Comparison of ENCODE assay signal across 34 cellular contexts in the genomic region with DNA sequence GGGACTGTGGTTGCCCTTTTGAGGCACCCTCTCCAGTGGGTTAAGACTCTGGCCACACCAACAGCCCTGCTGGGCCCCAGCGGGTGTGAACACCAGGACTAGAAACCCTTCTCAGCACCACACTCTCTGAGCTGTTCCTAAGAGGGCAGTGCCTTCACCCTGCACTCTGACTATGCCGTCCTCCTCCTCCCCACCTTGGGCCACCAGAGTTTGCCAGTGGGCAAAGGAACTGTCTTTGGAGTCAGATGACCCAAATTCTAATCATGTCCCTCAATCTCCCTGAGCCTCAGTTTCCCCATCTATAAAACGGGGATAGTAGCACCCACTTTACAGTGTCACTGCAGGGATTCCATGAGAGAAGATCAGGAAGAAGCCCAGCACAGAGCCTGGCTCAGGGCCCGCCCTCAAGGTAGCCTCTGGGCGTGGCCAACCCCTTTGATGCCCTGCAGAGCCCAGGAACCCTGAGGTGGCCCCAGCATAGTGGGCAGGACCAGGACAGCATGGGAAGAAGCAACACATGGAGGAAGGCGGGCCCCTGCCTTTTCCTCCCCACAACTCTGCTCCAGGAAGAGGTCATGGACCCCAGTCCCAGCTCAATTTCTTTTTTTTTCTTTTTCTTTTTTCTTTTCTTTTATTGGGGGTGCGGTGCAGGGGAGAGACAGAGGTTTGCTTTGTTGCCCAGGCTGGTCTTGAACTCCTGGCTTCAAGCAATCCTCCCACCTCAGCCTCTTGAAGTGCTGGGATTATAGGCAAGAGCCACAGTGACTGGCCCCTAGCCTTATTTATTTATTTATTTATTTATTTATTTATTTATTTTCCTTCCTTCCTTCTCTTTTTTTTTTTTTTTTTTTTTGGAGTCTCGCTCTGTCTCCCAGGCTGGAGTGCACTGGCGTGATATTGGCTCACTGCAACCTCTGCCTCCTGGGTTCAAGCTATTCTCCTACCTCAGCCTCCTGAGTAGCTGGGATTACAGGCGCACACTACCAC.
A peak's percentile ranks its signal among the peaks of the same experiment; 100 is the strongest.
DNase-seq lines count a peak whose midpoint lies in the region; ATAC-seq, FAIRE-seq and TF ChIP-seq lines count a peak whose summit lies in the region.
"Had no signal": no experiment of that assay in that cellular context is flagged by ENCODE, and none has a peak within 500 bp of the region (broad histone marks: within the 10 kb centered on the region; RNA-seq: fewer than 3 reads in every experiment).

No MANE protein-coding gene starts in this region.

- peak overlapping the region; percentile 19; the same call in 1 of the 2 replicates for H2AFZ ChIP-seq in K562 (ENCODE audit: low read depth, low read length)
- H2AFZ ChIP-seq: GM23248, PC-9 had no signal

- WGBS in K562 (ENCODE audit: insufficient coverage, low coverage, missing lambda C conversion rate) = 37% methylated on average over 8 of the region's 10 CpGs

- BruUV-seq in K562 (replicated peaks; lab: Mats Ljungman, UMichigan) = no TSS peak

- no peak overlapping the region for H3K4me2 ChIP-seq in K562 (ENCODE audit: insufficient read depth, low read length)
- H3K4me2 ChIP-seq: PC-9 had no signal

- peak; percentile 28 for DNase-seq in NCI-H82 (lab: John Stamatoyannopoulos, UW)
- no peak for DNase-seq in NCI-H82 treated with DMSO at 0.1 percent for 48 hours (lab: John Stamatoyannopoulos, UW; ENCODE audit: unreplicated experiment)
- peak; percentile 12 for DNase-seq in M059J (ENCODE audit: low read depth)
- peak in 3 of 4 experiments; percentile 19 to 58 (median 57) for DNase-seq in K562 (ENCODE audit: extremely low read depth in 1 of 4, low spot score in 3 of 4)
- no peak for DNase-seq in stimulated activated effector memory CD8-positive, alpha-beta T cell treated with anti-CD3 and anti-CD28 coated beads, Interleukin-12 subunit alpha, Interleukin-12 subunit beta, amount 100 ng/mL, for 72 hours (ENCODE audit: low spot score in 2 of 2)
- DNase-seq in mesenteric fat pad (ENCODE audit: low spot score) = no peak
- DNase-seq in chondrocyte (ENCODE audit: low spot score) = no peak
- no peak for DNase-seq in head of caudate nucleus
- DNase-seq: activated CD4-positive, alpha-beta T cell treated with anti-CD3 and anti-CD28 coated beads for 36 hours; activated T-cell treated with anti-CD3 and anti-CD28 coated beads for 4 hours; anterior cingulate cortex; CD4-positive, alpha-beta T cell; GM23248; hippocampal formation; immature natural killer cell; IMR-90; left cardiac atrium; NCI-H1092 treated with DMSO at 0.1 percent for 48 hours; NCI-H1694 treated with DMSO at 0.1 percent for 48 hours; NCI-H510A; NK-92 treated with Interleukin-12 subunit alpha and Interleukin-12 subunit beta, amount 100 ng/mL, for 24 hours; PC-9; SHP77 treated with DMSO at 0.1 percent for 48 hours; substantia nigra; T1000 had no signal

- H3K4me3 Mint-ChIP-seq in stimulated activated effector memory CD8-positive, alpha-beta T cell treated with anti-CD3 and anti-CD28 coated beads, Interleukin-12 subunit alpha, Interleukin-12 subunit beta, amount 100 ng/mL, for 72 hours = no peak overlapping the region
- H3K4me3 Mint-ChIP-seq in chondrocyte (ENCODE audit: unreplicated experiment) = no peak overlapping the region
- H3K4me3 Mint-ChIP-seq: activated CD4-positive, alpha-beta T cell treated with anti-CD3 and anti-CD28 coated beads for 36 hours; activated naive CD4-positive, alpha-beta T cell treated with anti-CD3 and anti-CD28 coated beads, Interleukin-2, amount 50 U/mL, for 24 hours; CD4-positive, alpha-beta T cell; immature natural killer cell; natural killer cell treated with Interleukin-12 subunit alpha and Interleukin-12 subunit beta and Interleukin-15 and Interleukin-18, amount 100 ng/mL, for 72 hours; stimulated activated memory B cell treated with anti-CD40 and anti-IgM and Interleukin-4, amounts not matched to agents 10 μg/mL and 1 μg/mL and 100 μg/mL, for 72 hours; type B pancreatic cell had no signal

- POLR2A ChIA-PET in K562 (lab: Yijun Ruan, JAX) = interaction anchor here (0.6 to 1.3 kb wide), 2 partner anchors 13 to 118 kb away, joined by 3 to 4 read pairs; no protein-coding TSS in a partner anchor

- peaks cover 13% of the 10 kb centered on the region for H3K4me1 Mint-ChIP-seq in stimulated activated effector memory CD8-positive, alpha-beta T cell treated with anti-CD3 and anti-CD28 coated beads, Interleukin-12 subunit alpha, Interleukin-12 subunit beta, amount 100 ng/mL, for 72 hours
- peaks cover 3% of the 10 kb centered on the region for H3K4me1 Mint-ChIP-seq in chondrocyte (ENCODE audit: low read depth)
- H3K4me1 Mint-ChIP-seq: activated CD4-positive, alpha-beta T cell treated with anti-CD3 and anti-CD28 coated beads for 36 hours; immature natural killer cell had no signal

- TF ChIP-seq RAD21 in K562 (CRISPR knock-in tag; conservative IDR thresholded peaks at IDR 0.05 in 1 of 2, IDR thresholded peaks at IDR 0.05 in 1 of 2) = no peak

- H4K20me1 ChIP-seq in K562 (replicated peaks; ENCODE audit: control insufficient read depth, insufficient read depth, low read length) = peaks cover 7% of the 10 kb centered on the region

- H3K27ac Mint-ChIP-seq in stimulated activated effector memory CD8-positive, alpha-beta T cell treated with anti-CD3 and anti-CD28 coated beads, Interleukin-12 subunit alpha, Interleukin-12 subunit beta, amount 100 ng/mL, for 72 hours = no peak overlapping the region
- no peak overlapping the region for H3K27ac Mint-ChIP-seq in chondrocyte (ENCODE audit: unreplicated experiment)
- H3K27ac Mint-ChIP-seq: activated CD4-positive, alpha-beta T cell treated with anti-CD3 and anti-CD28 coated beads for 36 hours; activated naive CD4-positive, alpha-beta T cell treated with anti-CD3 and anti-CD28 coated beads, Interleukin-2, amount 50 U/mL, for 24 hours; CD4-positive, alpha-beta T cell; immature natural killer cell; natural killer cell treated with Interleukin-12 subunit alpha and Interleukin-12 subunit beta and Interleukin-15 and Interleukin-18, amount 100 ng/mL, for 72 hours; stimulated activated memory B cell treated with anti-CD40 and anti-IgM and Interleukin-4, amounts not matched to agents 10 μg/mL and 1 μg/mL and 100 μg/mL, for 72 hours; type B pancreatic cell had no signal

- no peaks in the 10 kb centered on the region for H3K9me3 ChIP-seq in K562 (replicated peaks; ENCODE audit: control insufficient read depth, insufficient read depth, low read depth, low read length)
- H3K9me3 ChIP-seq: breast epithelium, gastroesophageal sphincter had no signal

- peaks cover 27% of the 10 kb centered on the region for H3K27me3 Mint-ChIP-seq in chondrocyte (ENCODE audit: low read depth)
- H3K27me3 Mint-ChIP-seq: activated naive CD4-positive, alpha-beta T cell treated with anti-CD3 and anti-CD28 coated beads, Interleukin-2, amount 50 U/mL, for 24 hours had no signal

- peaks cover 14 to 29% of the 10 kb centered on the region in 2 experiments; a peak in 4 of 5 replicates for H3K4me1 ChIP-seq in K562 (replicated peaks in 1 of 2; ENCODE audit: control insufficient read depth in 2 of 2, insufficient read depth in 2 of 2, low read length in 2 of 2)
- H3K4me1 ChIP-seq: breast epithelium, gastroesophageal sphincter had no signal

- in situ Hi-C loops in K562 (cut with MboI) = no loop called here

- no peak for TF ChIP-seq EP300 in K562 (IDR thresholded peaks at IDR 0.05; ENCODE audit: low read length)

- H3K9me3 Mint-ChIP-seq in stimulated activated effector memory CD8-positive, alpha-beta T cell treated with anti-CD3 and anti-CD28 coated beads, Interleukin-12 subunit alpha, Interleukin-12 subunit beta, amount 100 ng/mL, for 72 hours = no peaks in the 10 kb centered on the region
- no peaks in the 10 kb centered on the region for H3K9me3 Mint-ChIP-seq in chondrocyte (ENCODE audit: low read depth)
- H3K9me3 Mint-ChIP-seq: activated naive CD4-positive, alpha-beta T cell treated with anti-CD3 and anti-CD28 coated beads, Interleukin-2, amount 50 U/mL, for 24 hours; CD4-positive, alpha-beta T cell; immature natural killer cell; natural killer cell treated with Interleukin-12 subunit alpha and Interleukin-12 subunit beta and Interleukin-15 and Interleukin-18, amount 100 ng/mL, for 72 hours; stimulated activated memory B cell treated with anti-CD40 and anti-IgM and Interleukin-4, amounts not matched to agents 10 μg/mL and 1 μg/mL and 100 μg/mL, for 72 hours; type B pancreatic cell had no signal

- H3K36me3 Mint-ChIP-seq in stimulated activated effector memory CD8-positive, alpha-beta T cell treated with anti-CD3 and anti-CD28 coated beads, Interleukin-12 subunit alpha, Interleukin-12 subunit beta, amount 100 ng/mL, for 72 hours = no peaks in the 10 kb centered on the region
- H3K36me3 Mint-ChIP-seq in chondrocyte (ENCODE audit: low read depth) = no peaks in the 10 kb centered on the region
- H3K36me3 Mint-ChIP-seq: activated naive CD4-positive, alpha-beta T cell treated with anti-CD3 and anti-CD28 coated beads, Interleukin-2, amount 50 U/mL, for 24 hours; immature natural killer cell; natural killer cell treated with Interleukin-12 subunit alpha and Interleukin-12 subunit beta and Interleukin-15 and Interleukin-18, amount 100 ng/mL, for 72 hours; stimulated activated memory B cell treated with anti-CD40 and anti-IgM and Interleukin-4, amounts not matched to agents 10 μg/mL and 1 μg/mL and 100 μg/mL, for 72 hours; type B pancreatic cell had no signal

- peak; percentile 34; the same call in 2 of the 3 replicates for ATAC-seq in K562
- peak; percentile 9 for ATAC-seq in stimulated activated effector memory CD8-positive, alpha-beta T cell treated with anti-CD3 and anti-CD28 coated beads, Interleukin-12 subunit alpha, Interleukin-12 subunit beta, amount 100 ng/mL, for 72 hours
- ATAC-seq: activated CD4-positive, alpha-beta T cell treated with anti-CD3 and anti-CD28 coated beads for 36 hours; left cardiac atrium; natural killer cell treated with Interleukin-12 subunit alpha and Interleukin-12 subunit beta and Interleukin-15 and Interleukin-18, amount 100 ng/mL, for 72 hours; stimulated activated memory B cell treated with anti-CD40 and anti-IgM and Interleukin-4, amounts not matched to agents 10 μg/mL and 1 μg/mL and 100 μg/mL, for 72 hours had no signal

- no peak overlapping the region for H3K27ac ChIP-seq in K562 (ENCODE audit: extremely low read depth, low read depth, low read length)
- H3K27ac ChIP-seq: breast epithelium, gastroesophageal sphincter, GM23248, PC-9, VCaP had no signal

- intact Hi-C loops in K562 (cut with micrococcal nuclease) = no loop called here
- intact Hi-C loops in head of caudate nucleus (cut with DNase I) = no loop called here

- no peaks in the 10 kb centered on the region for H3K79me2 ChIP-seq in K562 (ENCODE audit: control insufficient read depth, insufficient read depth, low read length)

- TF ChIP-seq POLR2A in K562 (conservative IDR thresholded peaks at IDR 0.05) = no peak

- CTCF ChIA-PET in K562 (lab: Yijun Ruan, JAX; ENCODE audit: low intra/inter-chr PET ratio) = interaction anchor here (0.6 kb wide), 1 partner anchor 22 kb away, joined by 3 read pairs; no protein-coding TSS in a partner anchor

- FAIRE-seq in K562 (lab: Jason Lieb, UNC) = no peak
- FAIRE-seq: GM18507, GM19239 had no signal

- H3K36me3 ChIP-seq in K562 (ENCODE audit: control insufficient read depth, insufficient read depth, low read length) = no peaks in the 10 kb centered on the region
- H3K36me3 ChIP-seq: breast epithelium, gastroesophageal sphincter had no signal

- H3K9ac ChIP-seq in K562 (ENCODE audit: insufficient read depth in 1 of 2, low read depth in 2 of 2, low read length in 2 of 2) = no peak overlapping the region; a peak in 1 of 4 replicates
- H3K9ac ChIP-seq: GM23248 had no signal

- TF ChIP-seq CTCF in K562 (IDR thresholded peaks at IDR 0.05 in 2 of 3, conservative IDR thresholded peaks at IDR 0.05 in 1 of 3; ENCODE audit: insufficient read depth in 2 of 3, low read depth in 1 of 3, low read length in 3 of 3) (no peak), chondrocyte (IDR thresholded peaks at IDR 0.05) (no peak)

- no peaks in the 10 kb centered on the region for H3K27me3 ChIP-seq in K562 (ENCODE audit: control insufficient read depth in 2 of 2, insufficient read depth in 2 of 2, low read length in 2 of 2)

- H3K9me1 ChIP-seq in K562 (ENCODE audit: control insufficient read depth, insufficient read depth, low read length) = peaks cover 4% of the 10 kb centered on the region

- no peak overlapping the region for H3K4me3 ChIP-seq in K562
- H3K4me3 ChIP-seq: gastroesophageal sphincter, GM23248, PC-9 had no signal

Comparison
In these comparisons a context has a peak if more than half of its experiments do, and no peak if none do; other contexts are left out.
1. DNase-seq: peak in NCI-H82 (single experiment), M059J (single experiment) and K562 (3 of 4); none in NCI-H82 treated with DMSO at 0.1 percent for 48 hours (single experiment), stimulated activated effector memory CD8-positive, alpha-beta T cell treated with anti-CD3 and anti-CD28 coated beads, Interleukin-12 subunit alpha, Interleukin-12 subunit beta, amount 100 ng/mL, for 72 hours (0 of 2), mesenteric fat pad (single experiment), chondrocyte (single experiment) and head of caudate nucleus (0 of 42).